Comparison of ENCODE assay signal across 25 cellular contexts in the genomic region with DNA sequence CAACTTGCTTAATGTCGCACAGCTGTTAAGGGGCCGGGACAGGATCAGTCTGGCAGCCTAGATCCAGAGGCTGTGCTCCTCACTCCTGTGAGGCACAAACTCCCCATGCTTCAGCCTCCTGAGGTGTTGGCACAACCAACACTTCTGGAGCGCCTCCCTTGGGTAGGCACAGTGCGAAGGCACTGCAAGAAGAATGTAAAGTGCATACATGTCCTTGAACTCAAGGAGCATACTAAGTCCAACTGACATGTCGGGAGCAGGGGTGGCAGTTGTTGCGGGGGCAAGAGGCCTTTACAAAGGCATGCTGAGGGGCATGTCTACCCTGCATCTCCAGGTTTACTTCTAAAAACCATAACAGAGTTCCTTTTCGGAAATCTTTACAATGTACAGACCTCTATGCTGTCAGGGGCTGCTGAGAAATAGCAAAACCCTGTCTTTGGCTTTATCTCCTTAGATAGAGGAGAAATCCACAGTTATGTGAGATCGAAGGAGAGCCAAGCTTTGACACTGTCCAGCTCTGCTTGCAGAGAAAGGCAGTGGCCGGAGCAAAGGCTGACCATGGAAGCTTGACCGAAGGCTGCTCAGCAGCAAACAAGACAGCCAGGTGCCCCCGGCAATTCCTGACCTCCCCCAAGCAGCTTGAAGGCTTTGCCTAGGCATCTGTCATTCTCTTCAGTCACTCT.
"Had no signal": no experiment of that assay in that cellular context is flagged by ENCODE, and none has a peak within 500 bp of the region (broad histone marks: within the 10 kb centered on the region; RNA-seq: fewer than 3 reads in every experiment).

No MANE protein-coding gene starts in this region.

- H3K36me3 ChIP-seq: adrenal gland, ascending aorta, gastroesophageal sphincter, stomach, tibial nerve had no signal

- H3K27me3 ChIP-seq: adrenal gland, ascending aorta, gastroesophageal sphincter, stomach, tibial nerve had no signal

- H3K9me3 ChIP-seq: adrenal gland, ascending aorta, gastroesophageal sphincter, stomach, tibial nerve had no signal

- H3K4me1 ChIP-seq: ascending aorta had no signal

- H3K4me3 ChIP-seq: adrenal gland, ascending aorta, coronary artery, dorsolateral prefrontal cortex, gastroesophageal sphincter, stomach, tibial nerve had no signal

- H3K27ac ChIP-seq: ascending aorta, coronary artery, dorsolateral prefrontal cortex, gastroesophageal sphincter, tibial nerve had no signal

- DNase-seq: activated CD4-positive, alpha-beta T cell treated with anti-CD3 and anti-CD28 coated beads for 4 hours; activated CD4-positive, alpha-beta T cell treated with anti-CD3 and anti-CD28 coated beads, Interleukin-2, amount 50 U/mL, for 4 hours; activated CD8-positive, alpha-beta memory T cell treated with anti-CD3 and anti-CD28 coated beads, Interleukin-2, amount 50 U/mL, for 4 hours; activated effector memory CD4-positive, alpha-beta T cell treated with anti-CD3 and anti-CD28 coated beads, Interleukin-2, amount 50 U/mL, for 16 hours; activated naive CD4-positive, alpha-beta T cell treated with anti-CD3 and anti-CD28 coated beads for 36 hours; activated naive CD8-positive, alpha-beta T cell treated with anti-CD3 and anti-CD28 coated beads for 36 hours; activated T-cell treated with anti-CD3 and anti-CD28 coated beads, Interleukin-2, amount 50 U/mL, for 1 hour; adrenal gland; dorsolateral prefrontal cortex; effector memory CD4-positive, alpha-beta T cell; hippocampal formation; immature natural killer cell; kidney; left colon; midbrain; naive thymus-derived CD8-positive, alpha-beta T cell; small intestine; stimulated activated CD4-positive, alpha-beta T cell treated with anti-CD3 and anti-CD28 coated beads, Interleukin-15, amount 100 ng/mL, for 24 hours; stimulated activated CD4-positive, alpha-beta T cell treated with anti-CD3 and anti-CD28 coated beads, Interleukin-2, amount 100 ng/mL, for 24 hours; stimulated activated naive B cell treated with anti-CD40 and anti-IgM and Interleukin-4, amounts not matched to agents 10 μg/mL and 1 μg/mL and 100 μg/mL, for 72 hours; stomach had no signal
